Comparison of ENCODE assay signal across 1 cellular context in the genomic region with DNA sequence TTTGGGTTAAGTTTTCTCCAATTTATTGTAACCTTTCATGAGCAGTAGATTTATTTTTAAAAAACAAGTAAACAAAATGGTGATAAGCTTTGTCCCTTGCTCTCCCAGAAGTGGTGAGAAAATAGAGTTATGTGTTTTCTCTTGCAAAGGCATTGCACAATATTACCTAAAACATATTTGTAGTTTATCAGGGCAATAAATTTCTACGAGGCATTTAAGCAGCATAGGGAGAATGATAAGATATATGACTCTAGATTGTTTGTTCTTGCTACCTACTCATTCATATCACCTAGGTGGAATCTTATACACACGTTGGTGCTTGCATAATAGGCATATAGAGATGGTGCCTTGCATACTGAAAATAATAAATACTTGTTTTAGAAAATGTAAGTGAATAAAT.
TF ChIP-seq lines count a peak whose summit lies in the region.

No MANE protein-coding gene starts in this region.

TF ChIP-seq in SK-N-SH, 30 proteins besides CTCF, POLR2A, EP300 and RAD21 (continued from another document):
- no peak for TF ChIP-seq YY1 (IDR thresholded peaks at IDR 0.05; ENCODE audit: low read depth)
